ENCODE assay signal across 9 cellular contexts in the genomic region with DNA sequence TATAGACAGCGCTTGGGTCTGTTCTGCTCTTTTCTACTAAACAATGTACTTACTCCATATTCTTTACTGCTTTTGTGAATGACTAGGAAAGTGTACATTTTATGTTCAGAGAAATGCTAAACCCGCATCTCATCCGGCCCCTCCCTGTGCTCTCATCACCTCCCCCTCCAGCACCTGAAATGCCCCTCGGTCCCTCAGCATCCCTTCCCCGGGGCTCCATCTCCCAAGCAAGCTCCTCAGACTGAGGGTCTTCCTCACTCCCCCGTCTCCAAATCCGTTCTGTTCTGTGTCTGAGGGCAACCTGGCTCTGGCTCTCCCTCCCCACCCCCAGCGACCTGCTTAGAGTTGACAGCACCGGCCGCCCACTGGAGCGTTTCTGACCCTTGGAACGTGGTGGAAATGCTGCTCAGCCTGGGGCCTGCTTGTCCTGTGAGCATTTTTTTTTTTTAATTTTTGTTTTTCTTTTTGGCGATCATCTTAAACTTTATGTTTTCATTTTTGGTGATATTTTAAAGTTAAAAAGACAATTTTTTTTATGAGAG. TPM values are rescaled to one million over a fixed set of nuclear protein-coding genes. Genes with fewer than 3 reads are reported as not detected.
DNase-seq lines count a peak whose midpoint lies in the region; ATAC-seq and TF ChIP-seq lines count a peak whose summit lies in the region.
"Had no signal": no experiment of that assay in that cellular context is flagged by ENCODE, and none has a peak within 500 bp of the region (broad histone marks: within the 10 kb centered on the region; RNA-seq: fewer than 3 reads in every experiment).

No MANE protein-coding gene starts in this region.

- H3K36me3 ChIP-seq in HAP-1 (replicated peaks) (peaks cover 45% of the 10 kb centered on the region), iPS DF 6.9 (ENCODE audit: control insufficient read depth, insufficient read depth, low read length) (peaks cover 8% of the 10 kb centered on the region), skeletal muscle tissue (ENCODE audit: control insufficient read depth in 3 of 3, insufficient read depth in 3 of 3, low read length in 3 of 3) (peaks cover 12 to 21% (median 12%) of the 10 kb centered on the region in 3 donors)

- H3K27me3 ChIP-seq in HAP-1 (ENCODE audit: low read depth) (no peaks in the 10 kb centered on the region), iPS DF 6.9 (ENCODE audit: control insufficient read depth, insufficient read depth, low read length) (no peaks in the 10 kb centered on the region), skeletal muscle tissue (ENCODE audit: control insufficient read depth in 3 of 3, insufficient read depth in 3 of 3, low read length in 3 of 3) (no peaks in the 10 kb centered on the region)

- peak overlapping the region; percentile 50 for H3K4me3 ChIP-seq in HAP-1
- peak overlapping the region; percentile 72 for H3K4me3 ChIP-seq in WI38 (ENCODE audit: low read depth, low read length)
- peak overlapping the region; percentile 81; the same call in 1 of the 2 replicates for H3K4me3 ChIP-seq in iPS DF 6.9 (ENCODE audit: low read length)
- peak overlapping the region; percentile 70 to 81 (median 77) for H3K4me3 ChIP-seq in skeletal muscle tissue (ENCODE audit: low read length in 3 of 3)

- peak overlapping the region; percentile 72 to 85 (median 81) for H3K9ac ChIP-seq in skeletal muscle tissue (ENCODE audit: low read depth in 1 of 3, low read length in 3 of 3)

- no peak for ATAC-seq in GM18502 (IDR thresholded peaks at IDR 0.05; ENCODE audit: poor library complexity, unreplicated experiment)
- ATAC-seq in HG03025 (IDR thresholded peaks at IDR 0.05; ENCODE audit: low FRiP score, unreplicated experiment), result no peak
- ATAC-seq in HG02884 (IDR thresholded peaks at IDR 0.05; ENCODE audit: unreplicated experiment), result no peak

- H3K27ac ChIP-seq in iPS DF 6.9 (ENCODE audit: low read length), result no peak overlapping the region
- no peak overlapping the region for H3K27ac ChIP-seq in skeletal muscle tissue (ENCODE audit: low read depth, low read length)

- TF ChIP-seq CTCF in WI38 (IDR thresholded peaks at IDR 0.05; ENCODE audit: low read depth, low read length), result no peak

- H3K4me1 ChIP-seq in HAP-1 (0 out of 2 replicates have a peak, but pooled peaks cover 5% of the 10 kb centered on the region), iPS DF 6.9 (ENCODE audit: control insufficient read depth, insufficient read depth, low read length) (peaks cover 2% of the 10 kb centered on the region), skeletal muscle tissue (ENCODE audit: control insufficient read depth in 3 of 3, insufficient read depth in 3 of 3, low read length in 3 of 3) (peaks cover 33 to 44% (median 37%) of the 10 kb centered on the region in 3 donors)

- no peaks in the 10 kb centered on the region for H3K9me3 ChIP-seq in HAP-1
- H3K9me3 ChIP-seq in iPS DF 6.9 (ENCODE audit: control insufficient read depth, insufficient read depth, low read length), result no peaks in the 10 kb centered on the region
- no peaks in the 10 kb centered on the region for H3K9me3 ChIP-seq in skeletal muscle tissue (ENCODE audit: control insufficient read depth in 3 of 3, low read length in 3 of 3)

- no peak for DNase-seq in HAP-1 (ENCODE audit: low spot score in 2 of 2)
- no peak for DNase-seq in iPS DF 6.9 (ENCODE audit: low read depth, low spot score)
- no peak for DNase-seq in COLO668 (lab: John Stamatoyannopoulos, UW; ENCODE audit: unreplicated experiment)
- DNase-seq: activated CD4-positive, alpha-beta T cell treated with anti-CD3 and anti-CD28 coated beads for 1 hour had no signal

- in situ Hi-C loops in HAP-1 (cut with MboI; ENCODE audit: low sequenced_read_pairs), result no loop called here

- no CpG with 5 or more reads among the region's 13 CpGs for WGBS in iPS DF 6.9 (ENCODE audit: insufficient coverage, insufficient read length)

RNA-seq across cellular contexts. Expression of a gene that starts 1.4 kb away (rescaled TPM):
- 4.7 TPM for total RNA-seq in skeletal muscle tissue

RNA-seq across cellular contexts. Expression of a gene that starts 16.5 kb away (rescaled TPM):
- 4.7 TPM for total RNA-seq in skeletal muscle tissue

RNA-seq across cellular contexts. Expression of a gene that starts 31.7 kb away (rescaled TPM):
- total RNA-seq in skeletal muscle tissue, result not detected

RNA-seq across cellular contexts. Expression of a gene that starts 42.6 kb away (rescaled TPM):
- total RNA-seq in skeletal muscle tissue, result 17.2 TPM

RNA-seq across cellular contexts. Expression of a gene that starts 48.9 kb away (rescaled TPM):
- 8.9 TPM for total RNA-seq in skeletal muscle tissue
